ENCODE assay signal across 8 cellular contexts in the genomic region with DNA sequence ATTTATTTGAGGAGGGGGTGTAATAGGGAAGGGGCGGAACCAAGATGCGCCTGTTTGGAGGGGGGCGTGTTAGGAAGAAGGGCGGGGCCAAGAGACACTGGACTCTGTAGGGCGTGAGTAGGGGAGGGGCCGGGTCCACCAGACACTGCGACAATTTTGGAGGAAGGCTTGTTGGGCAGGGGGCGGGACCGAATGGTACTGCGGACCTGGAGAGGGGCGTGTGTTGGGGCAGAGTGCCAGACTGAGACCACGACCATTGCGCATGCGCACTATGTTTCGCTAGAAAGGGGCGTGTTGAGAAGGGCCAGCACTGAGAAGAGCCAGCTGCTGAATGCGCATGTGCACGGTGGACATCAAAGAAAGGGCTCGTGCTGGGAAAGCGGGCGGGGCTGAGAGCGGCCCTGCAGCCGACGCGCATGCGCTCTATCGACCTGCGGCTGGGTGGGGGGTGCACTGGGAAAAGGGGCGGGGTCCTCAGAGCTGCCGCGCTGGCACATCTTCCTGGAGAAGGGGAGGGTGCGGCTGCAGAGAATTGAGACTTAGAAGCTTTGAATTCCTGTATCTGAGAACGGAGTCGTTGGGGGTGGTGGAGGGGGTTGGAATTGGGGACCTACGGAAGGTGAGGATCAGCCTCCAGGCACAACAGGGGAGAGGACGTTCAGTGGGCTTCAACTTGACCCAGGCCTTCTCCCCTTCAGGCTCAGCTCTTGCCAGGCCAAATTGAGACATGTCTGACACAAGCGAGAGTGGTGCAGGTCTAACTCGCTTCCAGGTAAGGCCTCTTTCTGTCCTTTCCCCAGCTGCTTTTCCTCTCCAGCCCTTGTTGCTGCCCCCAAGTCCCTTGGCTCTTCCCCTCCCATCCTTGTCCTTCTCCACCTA. TPM values are rescaled to one million over a fixed set of nuclear protein-coding genes. Genes with fewer than 3 reads are reported as not detected.
DNase-seq lines count a peak whose midpoint lies in the region; ATAC-seq and TF ChIP-seq lines count a peak whose summit lies in the region.

No MANE protein-coding gene starts in this region.

- no peaks in the 10 kb centered on the region for H3K36me3 Mint-ChIP-seq in activated naive CD8-positive, alpha-beta T cell

- peak overlapping the region; percentile 93 for H3K27ac ChIP-seq in temporal lobe (ENCODE audit: low read depth, low read length)

- no peaks in the 10 kb centered on the region for H3K9me3 Mint-ChIP-seq in activated naive CD8-positive, alpha-beta T cell (ENCODE audit: low read depth)

- ATAC-seq in HG02610 (IDR thresholded peaks at IDR 0.05; ENCODE audit: unreplicated experiment): peak; percentile 86
- ATAC-seq in SK-N-SH treated with all-trans-retinoic acid at 6 μM for 48 hours: peak; percentile 88

- H3K4me3 Mint-ChIP-seq in activated naive CD8-positive, alpha-beta T cell: peak overlapping the region; percentile 95

- peaks cover 16% of the 10 kb centered on the region for H3K4me1 Mint-ChIP-seq in activated naive CD8-positive, alpha-beta T cell (ENCODE audit: low read depth)

- DNase-seq in GM04503 (ENCODE audit: low read depth): peak; percentile 77
- DNase-seq in NCI-H1092 (lab: John Stamatoyannopoulos, UW): peak; percentile 99
- peak; percentile 96 for DNase-seq in glomerular visceral epithelial cell (ENCODE audit: extremely low spot score)
- DNase-seq in occipital lobe (lab: John Stamatoyannopoulos, UW): peak; percentile 83

- H3K27me3 Mint-ChIP-seq in activated naive CD8-positive, alpha-beta T cell: no peaks in the 10 kb centered on the region

- H3K27ac Mint-ChIP-seq in activated naive CD8-positive, alpha-beta T cell: peak overlapping the region; percentile 91

TF ChIP-seq in SK-N-SH treated with all-trans-retinoic acid at 6 μM for 48 hours, 23 proteins besides CTCF, POLR2A, EP300 and RAD21:
- no peak for TF ChIP-seq BACH2 (CRISPR knock-in tag; IDR thresholded peaks at IDR 0.05; ENCODE audit: borderline replicate concordance)
- TF ChIP-seq ZFP3 (CRISPR knock-in tag; IDR thresholded peaks at IDR 0.05): no peak
TF ChIP-seq in SK-N-SH treated with all-trans-retinoic acid at 6 μM for 48 hours: peak in this region for 0.

RNA-seq across cellular contexts. Expression of gene MAGED2, which starts 1.3 kb away (rescaled TPM):
- total RNA-seq in occipital lobe: 213 TPM
- 217 TPM for total RNA-seq in temporal lobe

RNA-seq across cellular contexts. Expression of gene ITIH6, which starts 10.8 kb away (rescaled TPM):
- total RNA-seq in occipital lobe (not detected), temporal lobe (not detected)

Comparison
In these comparisons a context has a peak if more than half of its experiments do, and no peak if none do; other contexts are left out.
1. Peak in every context shown above with its lines: DNase-seq, ATAC-seq and H3K27ac ChIP-seq.